In genomic region chr6:142047934-142048592, GRCh38 we compare ENCODE assay signal across 1 cellular context.
TF ChIP-seq lines count a peak whose summit lies in the region.

No MANE protein-coding gene starts in this region.

TF ChIP-seq in IMR-90, 13 proteins besides CTCF, POLR2A, EP300 and RAD21 (continued from another document):
- TF ChIP-seq ELK1 (IDR thresholded peaks at IDR 0.05; ENCODE audit: borderline replicate concordance, low read depth, low read length) (no peak), SMC3 (IDR thresholded peaks at IDR 0.05; ENCODE audit: low read depth, low read length) (no peak), USF2 (IDR thresholded peaks at IDR 0.05; ENCODE audit: low read depth, low read length) (no peak), BHLHE40 (IDR thresholded peaks at IDR 0.05; ENCODE audit: low read depth, low read length) (no peak), CHD1 (IDR thresholded peaks at IDR 0.05; ENCODE audit: low read depth, low read length) (no peak), NFE2L2 (IDR thresholded peaks at IDR 0.05; ENCODE audit: low read depth, low read length) (no peak), CEBPB (IDR thresholded peaks at IDR 0.05; ENCODE audit: low read depth, low read length) (no peak)
